13 cellular contexts compared by ENCODE assay signal in genomic region chr4:41132055-41132683, GRCh38.
DNase-seq lines count a peak whose midpoint lies in the region; ATAC-seq and TF ChIP-seq lines count a peak whose summit lies in the region.
"Had no signal": no experiment of that assay in that cellular context is flagged by ENCODE, and none has a peak within 500 bp of the region (broad histone marks: within the 10 kb centered on the region; RNA-seq: fewer than 3 reads in every experiment).

No MANE protein-coding gene starts in this region.

- DNase-seq in NCI-H146 (lab: John Stamatoyannopoulos, UW) (peak; percentile 43), endodermal cell (no peak), trophoblast cell (no peak), osteocyte (ENCODE audit: extremely low spot score, unreplicated experiment) (no peak), T-helper 1 cell (no peak)
- DNase-seq: activated CD4-positive, alpha-beta T cell treated with anti-CD3 and anti-CD28 coated beads for 36 hours; activated T-cell treated with anti-CD3 and anti-CD28 coated beads for 4 hours; BE2C had no signal

- peaks cover 62% of the 10 kb centered on the region for H3K4me1 Mint-ChIP-seq in endodermal cell
- H3K4me1 Mint-ChIP-seq in osteocyte (ENCODE audit: unreplicated experiment), result peaks cover 46% of the 10 kb centered on the region
- H3K4me1 Mint-ChIP-seq: activated CD4-positive, alpha-beta T cell treated with anti-CD3 and anti-CD28 coated beads for 36 hours had no signal

- no peak overlapping the region for H4K91ac ChIP-seq in trophoblast cell (ENCODE audit: low read depth, low read length)

- H3K27ac ChIP-seq in DOHH2 (ENCODE audit: low read depth, low read length), result no peak overlapping the region
- H3K27ac ChIP-seq in endodermal cell (ENCODE audit: low read depth, low read length), result no peak overlapping the region
- peak overlapping the region; percentile 57 for H3K27ac ChIP-seq in trophoblast cell (ENCODE audit: low read depth, low read length)
- H3K27ac ChIP-seq: HL-60, vagina had no signal

- H3K4me3 Mint-ChIP-seq in endodermal cell, result no peak overlapping the region
- no peak overlapping the region for H3K4me3 Mint-ChIP-seq in osteocyte (ENCODE audit: unreplicated experiment)
- H3K4me3 Mint-ChIP-seq: activated CD4-positive, alpha-beta T cell treated with anti-CD3 and anti-CD28 coated beads for 36 hours had no signal

- no peak overlapping the region for H2AK5ac ChIP-seq in trophoblast cell (ENCODE audit: low read length)

- H3K4me3 ChIP-seq in DOHH2 (ENCODE audit: low read length) (peak overlapping the region; percentile 4; the same call in 1 of the 2 replicates), endodermal cell (ENCODE audit: low read length) (peak overlapping the region; percentile 42), trophoblast cell (ENCODE audit: low read depth, low read length) (no peak overlapping the region)
- H3K4me3 ChIP-seq: vagina had no signal

- H3K14ac ChIP-seq in trophoblast cell (ENCODE audit: low read length), result no peak overlapping the region

- peak overlapping the region; percentile 59 for H3K4me2 ChIP-seq in DOHH2 (ENCODE audit: low read length)
- H3K4me2 ChIP-seq in trophoblast cell (ENCODE audit: low read length), result no peak overlapping the region

- H3K9ac ChIP-seq in endodermal cell (ENCODE audit: extremely low read depth, low read length, poor library complexity, severe bottlenecking) (no peak overlapping the region), trophoblast cell (ENCODE audit: low read length) (no peak overlapping the region)

- H3K36me3 Mint-ChIP-seq in endodermal cell (ENCODE audit: low read depth), result no peaks in the 10 kb centered on the region
- peaks cover 4% of the 10 kb centered on the region for H3K36me3 Mint-ChIP-seq in osteocyte (ENCODE audit: unreplicated experiment)

- H3K79me2 ChIP-seq in DOHH2 (ENCODE audit: control insufficient read depth, low read length) (peaks cover 78% of the 10 kb centered on the region), trophoblast cell (ENCODE audit: control insufficient read depth, insufficient read depth, low read length, poor library complexity) (no peaks in the 10 kb centered on the region)

- no peak overlapping the region for H3K23ac ChIP-seq in trophoblast cell (ENCODE audit: low read length)

- no peak overlapping the region for H2BK12ac ChIP-seq in trophoblast cell (ENCODE audit: low read length)

- H4K12ac ChIP-seq in trophoblast cell (ENCODE audit: low read depth, low read length), result no peak overlapping the region

- TF ChIP-seq CTCF in DOHH2 (IDR thresholded peaks at IDR 0.05; ENCODE audit: low read depth, low read length, poor library complexity, severe bottlenecking) (no peak), endodermal cell (conservative IDR thresholded peaks at IDR 0.05) (no peak), osteocyte (IDR thresholded peaks at IDR 0.05) (no peak)

- ATAC-seq in GM18909 (IDR thresholded peaks at IDR 0.05; ENCODE audit: poor library complexity, unreplicated experiment) (no peak), GM18867 (IDR thresholded peaks at IDR 0.05; ENCODE audit: unreplicated experiment) (no peak)
- ATAC-seq: activated CD4-positive, alpha-beta T cell treated with anti-CD3 and anti-CD28 coated beads for 36 hours had no signal

- WGBS in endodermal cell (ENCODE audit: insufficient coverage in 1 of 2, insufficient read length in 1 of 2), 2 experiments, result 96 to 100% methylated on average over 1 to 2 of the region's 2 CpGs
- no CpG with 5 or more reads among the region's 2 CpGs for WGBS in trophoblast cell (ENCODE audit: extremely low coverage, insufficient coverage, insufficient read length)

- no peak overlapping the region for H2AFZ ChIP-seq in trophoblast cell (ENCODE audit: insufficient read depth, low read length, poor library complexity)

- no peaks in the 10 kb centered on the region for H3K9me2 ChIP-seq in DOHH2 (replicated peaks; ENCODE audit: control insufficient read depth, low read length)

- no peak overlapping the region for H2BK5ac ChIP-seq in trophoblast cell (ENCODE audit: low read depth, low read length, poor library complexity)

- H3K4me1 ChIP-seq in DOHH2 (ENCODE audit: control insufficient read depth, low read length), result peaks cover 21% of the 10 kb centered on the region
- H3K4me1 ChIP-seq in endodermal cell (ENCODE audit: control insufficient read depth, insufficient read depth, low read length), result peaks cover 26% of the 10 kb centered on the region
- peaks cover 18 to 26% of the 10 kb centered on the region in 2 experiments for H3K4me1 ChIP-seq in trophoblast cell (ENCODE audit: control insufficient read depth in 1 of 2, insufficient read depth in 2 of 2, low read length in 2 of 2)
- H3K4me1 ChIP-seq: BE2C had no signal

- H3K9me3 Mint-ChIP-seq in endodermal cell (no peaks in the 10 kb centered on the region), osteocyte (ENCODE audit: unreplicated experiment) (peaks cover under 1% of the 10 kb centered on the region)

- H3K27me3 Mint-ChIP-seq in endodermal cell (ENCODE audit: insufficient read depth), result no peaks in the 10 kb centered on the region
- no peaks in the 10 kb centered on the region for H3K27me3 Mint-ChIP-seq in osteocyte (ENCODE audit: unreplicated experiment)

- H4K20me1 ChIP-seq in DOHH2 (ENCODE audit: control insufficient read depth, insufficient read depth, low read depth, low read length), result no peaks in the 10 kb centered on the region

- no peaks in the 10 kb centered on the region for H3K27me3 ChIP-seq in DOHH2 (ENCODE audit: control insufficient read depth, low read length)
- no peaks in the 10 kb centered on the region for H3K27me3 ChIP-seq in endodermal cell (ENCODE audit: control insufficient read depth, insufficient read depth, low read length, poor library complexity, severe bottlenecking)
- no peaks in the 10 kb centered on the region for H3K27me3 ChIP-seq in trophoblast cell (ENCODE audit: insufficient read depth, low read length)
- H3K27me3 ChIP-seq: BE2C, vagina had no signal

- H3K27ac Mint-ChIP-seq in endodermal cell, result peak overlapping the region; percentile 31
- H3K27ac Mint-ChIP-seq in osteocyte (ENCODE audit: unreplicated experiment), result no peak overlapping the region
- H3K27ac Mint-ChIP-seq: activated CD4-positive, alpha-beta T cell treated with anti-CD3 and anti-CD28 coated beads for 36 hours had no signal

- H3K79me1 ChIP-seq in trophoblast cell (ENCODE audit: low read length), result peaks cover 22% of the 10 kb centered on the region

- H3K4ac ChIP-seq in trophoblast cell (ENCODE audit: low read depth, low read length), result no peak overlapping the region

- H3K36me3 ChIP-seq in DOHH2 (ENCODE audit: control insufficient read depth, low read length) (0 out of 2 replicates have a peak, but pooled peaks cover under 1% of the 10 kb centered on the region), endodermal cell (ENCODE audit: control insufficient read depth, insufficient read depth, low read length) (no peaks in the 10 kb centered on the region), trophoblast cell (ENCODE audit: control insufficient read depth in 1 of 2, insufficient read depth in 2 of 2, low read length in 2 of 2) (no peaks in the 10 kb centered on the region)
- H3K36me3 ChIP-seq: BE2C, vagina had no signal

- no peak overlapping the region for H3K18ac ChIP-seq in trophoblast cell (ENCODE audit: low read length)

- no peaks in the 10 kb centered on the region for H3K9me3 ChIP-seq in DOHH2 (ENCODE audit: control insufficient read depth, insufficient read depth, low read length)
- no peaks in the 10 kb centered on the region for H3K9me3 ChIP-seq in endodermal cell (ENCODE audit: control insufficient read depth, low read length)
- no peaks in the 10 kb centered on the region for H3K9me3 ChIP-seq in trophoblast cell (ENCODE audit: insufficient read depth, low read depth, low read length)
- H3K9me3 ChIP-seq: BE2C, vagina had no signal

- H2BK120ac ChIP-seq in trophoblast cell (ENCODE audit: insufficient read depth, low read length, poor library complexity), result no peak overlapping the region

- H3F3A ChIP-seq in DOHH2 (ENCODE audit: control insufficient read depth, insufficient read depth), result no peaks in the 10 kb centered on the region

- no peak overlapping the region for H4K8ac ChIP-seq in trophoblast cell (ENCODE audit: low read depth, low read length)
